Comparison of ENCODE assay signal across 8 cellular contexts in genomic region chrX:48958635-48959094, GRCh38. TPM values are rescaled to one million over a fixed set of nuclear protein-coding genes. Genes with fewer than 3 reads are reported as not detected.
A peak's percentile ranks its signal among the peaks of the same experiment; 100 is the strongest.
DNase-seq lines count a peak whose midpoint lies in the region; ATAC-seq, FAIRE-seq and TF ChIP-seq lines count a peak whose summit lies in the region.

No MANE protein-coding gene starts in this region.

- peak overlapping the region; percentile 87 for H3K27ac ChIP-seq in Panc1 (ENCODE audit: low read length)
- peak overlapping the region; percentile 83 to 94 (median 93) for H3K27ac ChIP-seq in stomach

- intact Hi-C loops in Panc1 (cut with micrococcal nuclease; ENCODE audit: unreplicated experiment) (no loop called here), stomach (cut with DNase I; ENCODE audit: low total_unique reads) (no loop called here)

- FAIRE-seq in bronchial epithelial cell (lab: Jason Lieb, UNC), result no peak

- WGBS in stomach, 5 donors, result 0 to 46% (median 7%) methylated on average over 9 to 21 of the region's 21 CpGs

- no peak for TF ChIP-seq CTCF in Panc1 (IDR thresholded peaks at IDR 0.05)
- no peak for TF ChIP-seq CTCF in bronchial epithelial cell (IDR thresholded peaks at IDR 0.05; ENCODE audit: insufficient read depth, low read length, severe bottlenecking)
- no peak for TF ChIP-seq CTCF in stomach (IDR thresholded peaks at IDR 0.05)

- H3K4me1 ChIP-seq in Panc1 (ENCODE audit: control insufficient read depth, insufficient read depth, low read length), result peaks cover 13% of the 10 kb centered on the region
- peaks cover 0 to 46% (median 29%) of the 10 kb centered on the region in 4 donors for H3K4me1 ChIP-seq in stomach

- CTCF ChIA-PET in Panc1 (lab: Charles Lee), result no interaction called here

- POLR2A ChIA-PET in Panc1 (lab: Charles Lee), result interaction anchor here (0.5 to 1.6 kb wide), 7 partner anchors 14 to 298 kb away, joined by 3 to 18 read pairs (median 3); partner anchors contain the start of gene TFE3

- no peaks in the 10 kb centered on the region for H3K9me3 ChIP-seq in Panc1 (ENCODE audit: control insufficient read depth, insufficient read depth, low read depth, low read length)
- no peaks in the 10 kb centered on the region for H3K9me3 ChIP-seq in stomach

- in situ Hi-C loops in Panc1 (cut with HindIII; ENCODE audit: low pct_unique_long_range_greater_than_20kb, low sequenced_read_pairs), result no loop called here

- peak; percentile 19 for DNase-seq in NCI-H2171 treated with DMSO at 0.1 percent for 48 hours (lab: John Stamatoyannopoulos, UW)
- no peak for DNase-seq in NCI-H2171 (lab: John Stamatoyannopoulos, UW)
- DNase-seq in Panc1 (ENCODE audit: low read depth, low spot score), result no peak
- DNase-seq in bronchial epithelial cell (ENCODE audit: low read depth), result peak; percentile 49
- peak; percentile 6 for DNase-seq in kidney glomerular epithelial cell (lab: John Stamatoyannopoulos, UW)
- DNase-seq in stomach, result peak; percentile 32

- peak overlapping the region; percentile 72 to 79 for H3K4me3 ChIP-seq in Panc1 (ENCODE audit: low read depth in 2 of 2, low read length in 2 of 2)
- peak overlapping the region; percentile 54 for H3K4me3 ChIP-seq in bronchial epithelial cell (ENCODE audit: low read depth, low read length)
- peak overlapping the region; percentile 30 to 77 (median 60) for H3K4me3 ChIP-seq in stomach

- H3K27me3 ChIP-seq in Panc1 (ENCODE audit: control insufficient read depth, insufficient read depth, low read length) (no peaks in the 10 kb centered on the region), bronchial epithelial cell (ENCODE audit: control insufficient read depth, insufficient read depth, low read length) (no peaks in the 10 kb centered on the region), stomach (no peaks in the 10 kb centered on the region)

- no peak for TF ChIP-seq EP300 in stomach (IDR thresholded peaks at IDR 0.05)

- TSS peak; percentile 84 for BruUV-seq in Panc1 (replicated peaks; lab: Mats Ljungman, UMichigan)

- ATAC-seq in Panc1 (no peak), HG02610 (IDR thresholded peaks at IDR 0.05; ENCODE audit: unreplicated experiment) (no peak), HG03354 (IDR thresholded peaks at IDR 0.05; ENCODE audit: poor library complexity, severe bottlenecking, unreplicated experiment) (no peak)

- TF ChIP-seq POLR2A in stomach (IDR thresholded peaks at IDR 0.05), result no peak

- H3K36me3 ChIP-seq in Panc1 (ENCODE audit: control insufficient read depth, insufficient read depth, low read length) (no peaks in the 10 kb centered on the region), bronchial epithelial cell (ENCODE audit: control insufficient read depth, insufficient read depth, low read length) (no peaks in the 10 kb centered on the region), stomach (peaks cover 0 to 17% (median 8%) of the 10 kb centered on the region in 4 donors)

RNA-seq across cellular contexts. Expression of gene OTUD5, which starts 1.3 kb away (rescaled TPM):
- total RNA-seq in Panc1 (2021; ENCODE audit: unreplicated experiment) (59.5 TPM), bronchial epithelial cell (18.4 and 23.0 TPM in 2 replicates), stomach (100 to 1,000 TPM in 1 of 5 donors, 10 to 100 TPM in 4; 16.1 to 163 (median 18.1) TPM)
- polyA plus RNA-seq in Panc1 (2012; ENCODE audit: insufficient read length), result 102 TPM
- 10 to 100 TPM; 23.0 to 26.4 (median 25.5) TPM for polyA plus RNA-seq in stomach

RNA-seq across cellular contexts. Expression of gene KCND1, which starts 13.0 kb away (rescaled TPM):
- total RNA-seq in Panc1 (2021; ENCODE audit: unreplicated experiment), result 5.5 TPM
- 8.5 TPM for polyA plus RNA-seq in Panc1 (2012; ENCODE audit: insufficient read length)
- 0.26 and 0.64 TPM in 2 replicates for total RNA-seq in bronchial epithelial cell
- 1 to 10 TPM in 1 of 5 donors, under 1 TPM in 1, not detected in 3; 0.45 to 2.4 TPM for total RNA-seq in stomach
- polyA plus RNA-seq in stomach, result under 1 TPM; 0.15 to 0.68 (median 0.19) TPM

RNA-seq across cellular contexts. Expression of gene PIM2, which starts 39.8 kb away (rescaled TPM):
- 52.6 TPM for total RNA-seq in Panc1 (2021; ENCODE audit: unreplicated experiment)
- 28.1 TPM for polyA plus RNA-seq in Panc1 (2012; ENCODE audit: insufficient read length)
- 3.2 and 6.8 TPM in 2 replicates for total RNA-seq in bronchial epithelial cell
- total RNA-seq in stomach, result 10 to 100 TPM in 2 of 5 donors, 1 to 10 TPM in 3; 1.2 to 33.2 (median 9.6) TPM
- polyA plus RNA-seq in stomach, result 10 to 100 TPM in 2 of 3 donors, 1 to 10 TPM in 1; 7.3 to 12.7 (median 10.3) TPM

RNA-seq across cellular contexts. Expression of gene GRIPAP1, which starts 43.4 kb away (rescaled TPM):
- 51.0 TPM for total RNA-seq in Panc1 (2021; ENCODE audit: unreplicated experiment)
- polyA plus RNA-seq in Panc1 (2012; ENCODE audit: insufficient read length), result 45.7 TPM
- total RNA-seq in bronchial epithelial cell, result 24.5 and 35.8 TPM in 2 replicates
- 100 to 1,000 TPM in 1 of 5 donors, 10 to 100 TPM in 4; 30.7 to 127 (median 58.9) TPM for total RNA-seq in stomach
- polyA plus RNA-seq in stomach, result 10 to 100 TPM; 15.6 to 21.0 (median 16.3) TPM

RNA-seq across cellular contexts. Expression of gene SLC35A2, which starts 47.2 kb away (rescaled TPM):
- total RNA-seq in Panc1 (2021; ENCODE audit: unreplicated experiment), result 72.4 TPM
- 94.0 TPM for polyA plus RNA-seq in Panc1 (2012; ENCODE audit: insufficient read length)
- total RNA-seq in bronchial epithelial cell, result 19.3 and 21.9 TPM in 2 replicates
- 10 to 100 TPM in 3 of 5 donors, 1 to 10 TPM in 1, not detected in 1; 4.3 to 25.4 (median 14.5) TPM for total RNA-seq in stomach
- 10 to 100 TPM in 1 of 3 donors, 1 to 10 TPM in 2; 6.9 to 12.3 (median 10.0) TPM for polyA plus RNA-seq in stomach

Comparison
In these comparisons a context has a peak if more than half of its experiments do, and no peak if none do; other contexts are left out.
1. DNase-seq: peak in NCI-H2171 treated with DMSO at 0.1 percent for 48 hours (single experiment), bronchial epithelial cell (single experiment), kidney glomerular epithelial cell (single experiment) and stomach (single experiment); none in NCI-H2171 (single experiment) and Panc1 (single experiment).
2. Peak in every context shown above with its lines, with median percentiles within 50 percentile points of each other: H3K4me3 ChIP-seq.